9 cellular contexts compared by ENCODE assay signal in the genomic region with DNA sequence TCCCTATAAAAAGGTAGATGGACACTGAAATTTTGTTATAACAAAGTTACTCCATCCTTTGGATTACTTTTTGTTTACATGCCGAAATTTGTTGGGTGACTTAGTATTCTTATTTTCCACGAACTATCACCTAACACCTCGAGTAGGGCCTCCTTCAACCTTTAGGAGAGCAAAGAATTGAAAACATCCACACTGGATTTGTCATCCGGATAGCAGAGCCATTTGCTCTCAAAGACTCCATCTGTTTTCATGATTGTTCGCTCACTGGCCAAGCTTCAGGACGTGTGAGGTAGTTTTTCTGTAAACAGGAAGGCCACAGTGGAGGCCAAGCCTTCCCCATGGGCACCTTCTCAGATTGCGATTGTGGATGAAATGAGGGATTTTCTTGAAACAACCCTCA. TPM values are rescaled to one million over a fixed set of nuclear protein-coding genes. Genes with fewer than 3 reads are reported as not detected.
"Had no signal": no experiment of that assay in that cellular context is flagged by ENCODE, and none has a peak within 500 bp of the region (broad histone marks: within the 10 kb centered on the region; RNA-seq: fewer than 3 reads in every experiment).

Gene ADAD1, plus strand, starts transcription at position 301 of the 400 bp plus-strand sequence. CDS start 1,059 bp downstream, outside the sequence.

- H2AFZ ChIP-seq: GM23248 had no signal

- H3K4me1 Mint-ChIP-seq: H9, IgD-negative memory B cell had no signal

- ATAC-seq: HepG2 had no signal

- H3K4me3 Mint-ChIP-seq: H9, IgD-negative memory B cell had no signal

- H3K27ac ChIP-seq: GM23248, HL-60 had no signal

- H3K27me3 Mint-ChIP-seq: IgD-negative memory B cell had no signal

- H3K27ac Mint-ChIP-seq: H9, IgD-negative memory B cell had no signal

- DNase-seq: GM23248, H9, HCEC 1CT, KBM-7 had no signal

- H3K4me3 ChIP-seq: GM23248 had no signal

RNA-seq across cellular contexts. Expression of gene ADAD1, which starts in this region (rescaled TPM):
- total RNA-seq: GM23248, H1, H9, HepG2, HT1080 had no signal
- polyA plus RNA-seq: GM23248, H1, HepG2, IgD-negative memory B cell had no signal
